Comparison of ENCODE assay signal across 32 cellular contexts in genomic region chr2:35204325-35204724, GRCh38.
"Had no signal": no experiment of that assay in that cellular context is flagged by ENCODE, and none has a peak within 500 bp of the region (broad histone marks: within the 10 kb centered on the region; RNA-seq: fewer than 3 reads in every experiment).

No MANE protein-coding gene starts in this region.

- ATAC-seq: activated CD8-positive, alpha-beta T cell treated with anti-CD3 and anti-CD28 coated beads for 36 hours; activated naive CD4-positive, alpha-beta T cell treated with anti-CD3 and anti-CD28 coated beads, Interleukin-2, amount 50 U/mL, for 72 hours; activated T-cell treated with anti-CD3 and anti-CD28 coated beads, Interleukin-2, amount 50 U/mL, for 4 hours; activated T-cell treated with anti-CD3 and anti-CD28 coated beads, Interleukin-2, amount 50 U/mL, for 72 hours; activated T-helper 17 cell treated with anti-CD3 and anti-CD28 coated beads, Interleukin-2, amount 50 U/mL, for 72 hours; body of pancreas had no signal

- H3K9me3 ChIP-seq: adrenal gland, body of pancreas, breast epithelium had no signal

- H3K4me1 ChIP-seq: adrenal gland, body of pancreas, breast epithelium had no signal

- H3K27me3 ChIP-seq: adrenal gland, body of pancreas, brain microvascular endothelial cell, breast epithelium had no signal

- H3K36me3 ChIP-seq: adrenal gland, brain microvascular endothelial cell, breast epithelium had no signal

- DNase-seq: activated B cell treated with CpG ODN at 0.5 μM for 24 hours; activated CD4-positive, alpha-beta memory T cell treated with anti-CD3 and anti-CD28 coated beads for 36 hours; activated CD4-positive, alpha-beta T cell treated with anti-CD3 and anti-CD28 coated beads for 4 hours; activated CD4-positive, alpha-beta T cell treated with anti-CD3 and anti-CD28 coated beads, Interleukin-2, amount 10 ng/mL, durations not matched to agents 24 days and 14 days; activated CD4-positive, alpha-beta T cell treated with anti-CD3 and anti-CD28 coated beads, Interleukin-2, amount 50 U/mL, for 1 hour; activated CD4-positive, alpha-beta T cell treated with anti-CD3 and anti-CD28 coated beads, Interleukin-2, amount 50 U/mL, for 4 hours; activated CD4-positive, CD25-positive, alpha-beta regulatory T cell treated with anti-CD3 and anti-CD28 coated beads, Interleukin-2, amount 50 U/mL, for 72 hours; activated CD8-positive, alpha-beta memory T cell treated with anti-CD3 and anti-CD28 coated beads, Interleukin-2, amount 50 U/mL, for 4 hours; activated CD8-positive, alpha-beta T cell treated with anti-CD3 and anti-CD28 coated beads for 36 hours; activated effector memory CD4-positive, alpha-beta T cell treated with anti-CD3 and anti-CD28 coated beads, Interleukin-2, amount 50 U/mL, for 16 hours; activated gamma-delta T cell treated with Interleukin-2 at 50 U/mL for 16 hours; activated naive CD4-positive, alpha-beta T cell; activated naive CD4-positive, alpha-beta T cell treated with anti-CD3 and anti-CD28 coated beads for 36 hours; activated naive CD4-positive, alpha-beta T cell treated with anti-CD3 and anti-CD28 coated beads, Interleukin-2, amount 50 U/mL, for 16 hours; activated naive CD8-positive, alpha-beta T cell treated with anti-CD3 and anti-CD28 coated beads for 36 hours; activated T-cell treated with anti-CD3 and anti-CD28 coated beads for 4 hours; activated T-cell treated with anti-CD3 and anti-CD28 coated beads, Interleukin-2, amount 50 U/mL, for 1 hour; activated T-cell treated with anti-CD3 and anti-CD28 coated beads, Interleukin-2, amount 50 U/mL, for 4 hours; activated T-cell treated with anti-CD3 and anti-CD28 coated beads, Interleukin-2, amount 50 U/mL, for 72 hours; adrenal gland; amniotic stem cell; aorta; body of pancreas; brain microvascular endothelial cell; central memory CD4-positive, alpha-beta T cell; T-helper 2 cell; T-helper 9 cell had no signal

- H3K27ac ChIP-seq: adrenal gland, body of pancreas, brain microvascular endothelial cell, breast epithelium, VCaP had no signal

- FAIRE-seq: astrocyte had no signal

- H3K4me3 ChIP-seq: adrenal gland, body of pancreas, breast epithelium had no signal
